In the genomic region with DNA sequence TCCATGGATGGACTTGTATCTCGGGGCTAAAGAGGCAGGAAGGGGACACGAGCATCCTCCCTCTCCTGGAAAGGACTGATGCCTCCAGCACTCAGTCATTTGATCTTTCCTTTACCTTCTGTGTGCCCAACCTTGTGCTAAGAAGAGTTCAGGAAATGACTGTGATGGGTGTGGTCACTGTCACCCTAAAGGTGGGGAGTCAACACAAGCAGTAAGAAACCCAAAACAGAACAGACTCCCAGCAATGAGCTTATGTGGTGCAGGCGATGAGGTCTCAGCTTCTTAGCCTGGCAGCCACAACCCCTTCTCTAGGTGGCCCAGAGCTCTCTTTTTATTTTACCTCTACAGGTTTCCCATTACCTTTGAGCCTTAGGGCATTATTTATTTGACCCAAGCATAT, we compare ENCODE assay signal across 17 cellular contexts. TPM values are rescaled to one million over a fixed set of nuclear protein-coding genes. Genes with fewer than 3 reads are reported as not detected.
DNase-seq lines count a peak whose midpoint lies in the region; ATAC-seq and TF ChIP-seq lines count a peak whose summit lies in the region.
"Had no signal": no experiment of that assay in that cellular context is flagged by ENCODE, and none has a peak within 500 bp of the region (broad histone marks: within the 10 kb centered on the region; RNA-seq: fewer than 3 reads in every experiment).

No MANE protein-coding gene starts in this region.

- TF ChIP-seq CTCF in sigmoid colon (IDR thresholded peaks at IDR 0.05), result no peak

- peak; percentile 82 for DNase-seq in activated CD8-positive, alpha-beta memory T cell treated with anti-CD3 and anti-CD28 coated beads, Interleukin-2, amount 10 ng/mL, durations not matched to agents 7 days and 5 days
- no peak for DNase-seq in activated CD8-positive, alpha-beta memory T cell treated with anti-CD3 and anti-CD28 coated beads, Interleukin-2, amount 50 U/mL, for 4 hours
- no peak for DNase-seq in naive B cell
- no peak for DNase-seq in kidney glomerular epithelial cell (lab: John Stamatoyannopoulos, UW)
- no peak for DNase-seq in sigmoid colon
- DNase-seq: colonic mucosa; glutamatergic neuron; H7; NCI-H446; nucleus accumbens; stimulated activated CD4-positive, alpha-beta T cell treated with anti-CD3 and anti-CD28 coated beads, Interleukin-2, amount 100 ng/mL, for 48 hours; upper lobe of right lung had no signal

- H3K27ac ChIP-seq in sigmoid colon, result no peak overlapping the region
- H3K27ac ChIP-seq: colonic mucosa, esophagus muscularis mucosa, upper lobe of right lung had no signal

- ATAC-seq in activated CD8-positive, alpha-beta memory T cell treated with anti-CD3 and anti-CD28 coated beads, Interleukin-2, amount 10 ng/mL, durations not matched to agents 7 days and 5 days, result peak; percentile 62
- ATAC-seq in naive B cell (ENCODE audit: low read depth in 2 of 2) (peak in 1 of 2 donors; percentile 11), HG02610 (IDR thresholded peaks at IDR 0.05; ENCODE audit: unreplicated experiment) (no peak)
- ATAC-seq: sciatic nerve, upper lobe of right lung had no signal

- peaks cover 0 to 54% (median 7%) of the 10 kb centered on the region in 4 donors for H3K36me3 ChIP-seq in sigmoid colon
- H3K36me3 ChIP-seq: colonic mucosa had no signal

- peak overlapping the region; percentile 94 for H3K27ac Mint-ChIP-seq in activated CD8-positive, alpha-beta memory T cell treated with anti-CD3 and anti-CD28 coated beads, Interleukin-2, amount 10 ng/mL, durations not matched to agents 7 days and 5 days
- H3K27ac Mint-ChIP-seq in IgD-negative memory B cell (peak overlapping the region; percentile 80 to 95 (median 94)), naive B cell (peak overlapping the region in 5 of 6 donors; percentile 64 to 98 (median 92))
- H3K27ac Mint-ChIP-seq in activated naive CD4-positive, alpha-beta T cell treated with anti-CD3 and anti-CD28 coated beads, Interleukin-2, amount 50 U/mL, for 24 hours, result peak overlapping the region; percentile 89

- H3K9me3 Mint-ChIP-seq in activated CD8-positive, alpha-beta memory T cell treated with anti-CD3 and anti-CD28 coated beads, Interleukin-2, amount 10 ng/mL, durations not matched to agents 7 days and 5 days (ENCODE audit: low read depth), result no peaks in the 10 kb centered on the region
- H3K9me3 Mint-ChIP-seq in IgD-negative memory B cell (no peaks in the 10 kb centered on the region), naive B cell (no peaks in the 10 kb centered on the region)
- H3K9me3 Mint-ChIP-seq in activated naive CD4-positive, alpha-beta T cell treated with anti-CD3 and anti-CD28 coated beads, Interleukin-2, amount 50 U/mL, for 24 hours, result no peaks in the 10 kb centered on the region

- peaks cover 33% of the 10 kb centered on the region for H3K36me3 Mint-ChIP-seq in activated CD8-positive, alpha-beta memory T cell treated with anti-CD3 and anti-CD28 coated beads, Interleukin-2, amount 10 ng/mL, durations not matched to agents 7 days and 5 days
- H3K36me3 Mint-ChIP-seq in IgD-negative memory B cell (peaks cover 4% of the 10 kb centered on the region), naive B cell (peaks cover 0 to 7% of the 10 kb centered on the region in 2 donors)
- peaks cover 5% of the 10 kb centered on the region for H3K36me3 Mint-ChIP-seq in activated naive CD4-positive, alpha-beta T cell treated with anti-CD3 and anti-CD28 coated beads, Interleukin-2, amount 50 U/mL, for 24 hours

- intact Hi-C loops in sigmoid colon (cut with DNase I), result no loop called here

- TF ChIP-seq POLR2A in sigmoid colon (IDR thresholded peaks at IDR 0.05), result no peak

- peak overlapping the region; percentile 34 for H3K4me3 Mint-ChIP-seq in activated CD8-positive, alpha-beta memory T cell treated with anti-CD3 and anti-CD28 coated beads, Interleukin-2, amount 10 ng/mL, durations not matched to agents 7 days and 5 days
- H3K4me3 Mint-ChIP-seq in IgD-negative memory B cell, result peak overlapping the region; percentile 55 to 88 (median 72)
- H3K4me3 Mint-ChIP-seq in activated naive CD4-positive, alpha-beta T cell treated with anti-CD3 and anti-CD28 coated beads, Interleukin-2, amount 50 U/mL, for 24 hours, result peak overlapping the region; percentile 30
- H3K4me3 Mint-ChIP-seq in naive B cell, result peak overlapping the region; percentile 1 to 87 (median 65)

- 67 to 84% methylated on average over 3 of the region's 3 CpGs for WGBS in sigmoid colon, 2 donors

- H3K4me1 Mint-ChIP-seq in activated CD8-positive, alpha-beta memory T cell treated with anti-CD3 and anti-CD28 coated beads, Interleukin-2, amount 10 ng/mL, durations not matched to agents 7 days and 5 days, result peaks cover 56% of the 10 kb centered on the region
- peaks cover 23 to 29% (median 28%) of the 10 kb centered on the region in 3 donors for H3K4me1 Mint-ChIP-seq in IgD-negative memory B cell
- H3K4me1 Mint-ChIP-seq in activated naive CD4-positive, alpha-beta T cell treated with anti-CD3 and anti-CD28 coated beads, Interleukin-2, amount 50 U/mL, for 24 hours, result peaks cover 47% of the 10 kb centered on the region
- H3K4me1 Mint-ChIP-seq in naive B cell, result peaks cover 29 to 40% (median 37%) of the 10 kb centered on the region in 3 donors

- H3K9me3 ChIP-seq in sigmoid colon, result no peaks in the 10 kb centered on the region
- H3K9me3 ChIP-seq: colonic mucosa, esophagus muscularis mucosa, upper lobe of right lung had no signal

- CTCF ChIA-PET in activated CD8-positive, alpha-beta memory T cell treated with anti-CD3 and anti-CD28 coated beads, Interleukin-2, amount 10 ng/mL, durations not matched to agents 7 days and 5 days (lab: Charles Lee), result interaction anchor here (0.6 to 6.1 kb wide), 16 partner anchors 7 to 117 kb away, joined by 3 to 43 read pairs (median 4); a partner anchor contains a TSS

- H3K27me3 Mint-ChIP-seq in activated CD8-positive, alpha-beta memory T cell treated with anti-CD3 and anti-CD28 coated beads, Interleukin-2, amount 10 ng/mL, durations not matched to agents 7 days and 5 days, result no peaks in the 10 kb centered on the region
- no peaks in the 10 kb centered on the region for H3K27me3 Mint-ChIP-seq in IgD-negative memory B cell
- H3K27me3 Mint-ChIP-seq in activated naive CD4-positive, alpha-beta T cell treated with anti-CD3 and anti-CD28 coated beads, Interleukin-2, amount 50 U/mL, for 24 hours, result no peaks in the 10 kb centered on the region
- no peaks in the 10 kb centered on the region for H3K27me3 Mint-ChIP-seq in naive B cell

- H3K27me3 ChIP-seq in sigmoid colon, result no peaks in the 10 kb centered on the region
- H3K27me3 ChIP-seq: colonic mucosa, esophagus muscularis mucosa, upper lobe of right lung had no signal

- no peak for TF ChIP-seq EP300 in sigmoid colon (IDR thresholded peaks at IDR 0.05)

- peaks cover 0 to 22% (median 18%) of the 10 kb centered on the region in 4 donors for H3K4me1 ChIP-seq in sigmoid colon

- no peak overlapping the region for H3K4me3 ChIP-seq in sigmoid colon
- H3K4me3 ChIP-seq: colonic mucosa, esophagus muscularis mucosa, upper lobe of right lung had no signal

RNA-seq across cellular contexts. Expression of a gene that starts 3.8 kb away (rescaled TPM):
- total RNA-seq in activated CD8-positive, alpha-beta memory T cell treated with anti-CD3 and anti-CD28 coated beads, Interleukin-2, amount 10 ng/mL, durations not matched to agents 7 days and 5 days, result 10 to 100 TPM; 52.8 to 59.0 TPM
- polyA plus RNA-seq in IgD-negative memory B cell (43.0 TPM), naive B cell (ENCODE audit: low read depth in 6 of 6) (10 to 100 TPM; 54.3 to 70.0 (median 57.7) TPM), sigmoid colon (10 to 100 TPM; 45.6 to 87.4 (median 56.5) TPM)
- 10 to 100 TPM; 34.9 to 52.0 (median 45.5) TPM for total RNA-seq in sigmoid colon

RNA-seq across cellular contexts. Expression of a gene that starts 13.0 kb away (rescaled TPM):
- 100 to 1,000 TPM in 1 of 2 experiments, 10 to 100 TPM in 1; 95.2 to 119 TPM for total RNA-seq in activated CD8-positive, alpha-beta memory T cell treated with anti-CD3 and anti-CD28 coated beads, Interleukin-2, amount 10 ng/mL, durations not matched to agents 7 days and 5 days
- polyA plus RNA-seq in IgD-negative memory B cell, result 42.7 TPM
- polyA plus RNA-seq in naive B cell (ENCODE audit: low read depth in 6 of 6), result 10 to 100 TPM; 16.7 to 31.4 (median 22.2) TPM
- total RNA-seq in sigmoid colon, result 10 to 100 TPM; 50.5 to 65.0 (median 57.2) TPM
- polyA plus RNA-seq in sigmoid colon, result 10 to 100 TPM; 16.6 to 38.4 (median 30.1) TPM

RNA-seq across cellular contexts. Expression of a gene that starts 20.5 kb away (rescaled TPM):
- total RNA-seq in activated CD8-positive, alpha-beta memory T cell treated with anti-CD3 and anti-CD28 coated beads, Interleukin-2, amount 10 ng/mL, durations not matched to agents 7 days and 5 days, result 100 to 1,000 TPM; 108 to 115 TPM
- polyA plus RNA-seq in IgD-negative memory B cell, result 157 TPM
- polyA plus RNA-seq in naive B cell (ENCODE audit: low read depth in 6 of 6), result 100 to 1,000 TPM; 102 to 122 (median 110) TPM
- total RNA-seq in sigmoid colon, result 10 to 100 TPM; 27.8 to 37.8 (median 36.2) TPM
- polyA plus RNA-seq in sigmoid colon, result 100 to 1,000 TPM in 1 of 3 donors, 10 to 100 TPM in 2; 28.7 to 131 (median 33.0) TPM

RNA-seq across cellular contexts. Expression of a gene that starts 44.2 kb away (rescaled TPM):
- 100 to 1,000 TPM; 322 to 326 TPM for total RNA-seq in activated CD8-positive, alpha-beta memory T cell treated with anti-CD3 and anti-CD28 coated beads, Interleukin-2, amount 10 ng/mL, durations not matched to agents 7 days and 5 days
- polyA plus RNA-seq in IgD-negative memory B cell (325 TPM), naive B cell (ENCODE audit: low read depth in 6 of 6) (100 to 1,000 TPM; 250 to 322 (median 270) TPM), sigmoid colon (1,000 to 10,000 TPM in 1 of 3 donors, 100 to 1,000 TPM in 2; 783 to 1,227 (median 854) TPM)
- total RNA-seq in sigmoid colon, result 100 to 1,000 TPM in 1 of 4 donors, 10 to 100 TPM in 3; 73.7 to 124 (median 81.6) TPM

RNA-seq across cellular contexts. Expression of a gene that starts 50.7 kb away (rescaled TPM):
- total RNA-seq in activated CD8-positive, alpha-beta memory T cell treated with anti-CD3 and anti-CD28 coated beads, Interleukin-2, amount 10 ng/mL, durations not matched to agents 7 days and 5 days, result 10 to 100 TPM; 48.5 to 58.6 TPM
- polyA plus RNA-seq in IgD-negative memory B cell, result 25.2 TPM
- polyA plus RNA-seq in naive B cell (ENCODE audit: low read depth in 6 of 6), result 10 to 100 TPM in 5 of 6 donors, 1 to 10 TPM in 1; 9.3 to 21.5 (median 13.1) TPM
- total RNA-seq in sigmoid colon, result 10 to 100 TPM; 21.1 to 46.8 (median 30.6) TPM
- polyA plus RNA-seq in sigmoid colon, result 10 to 100 TPM; 46.9 to 48.6 (median 48.4) TPM
